ENCODE assay signal across 2 cellular contexts in the genomic region with DNA sequence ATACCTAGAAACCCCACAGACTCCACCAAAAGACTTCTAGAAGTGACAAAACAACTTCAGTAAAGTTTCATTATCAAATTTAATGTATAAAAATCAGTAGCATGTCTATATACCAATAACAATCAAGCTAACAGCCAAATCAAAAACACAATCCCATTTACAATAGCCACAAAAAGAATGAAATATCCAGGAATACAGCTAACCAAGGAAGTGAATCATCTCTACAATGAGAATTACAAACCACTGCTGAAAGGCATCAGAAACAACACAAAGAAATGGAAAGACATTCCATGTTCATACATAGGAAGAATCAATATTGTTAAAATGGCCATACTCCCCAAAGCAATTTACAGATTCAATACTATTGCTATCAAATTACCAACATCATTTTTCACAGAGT.
TF ChIP-seq lines count a peak whose summit lies in the region.

No MANE protein-coding gene starts in this region.

TF ChIP-seq in endothelial cell of umbilical vein, 7 proteins besides CTCF, POLR2A, EP300 and RAD21:
- TF ChIP-seq JUN (IDR thresholded peaks at IDR 0.05; ENCODE audit: borderline replicate concordance, insufficient read depth, insufficient read length, low read depth) (peak; percentile 68), POLR2AphosphoS5 (IDR thresholded peaks at IDR 0.05; ENCODE audit: insufficient read depth, low read depth, low read length) (no peak), FOS (IDR thresholded peaks at IDR 0.05; ENCODE audit: borderline replicate concordance, insufficient read depth, low read length) (peak; percentile 76), EZH2 (IDR thresholded peaks at IDR 0.05; ENCODE audit: borderline replicate concordance, low read depth, low read length, severe bottlenecking) (no peak), GATA2 (IDR thresholded peaks at IDR 0.05; ENCODE audit: insufficient read depth, insufficient read length, low read depth, low read length) (no peak)

TF ChIP-seq in GM12891, 5 proteins besides CTCF, POLR2A, EP300 and RAD21:
- TF ChIP-seq TAF1 (IDR thresholded peaks at IDR 0.05; ENCODE audit: low read depth, low read length): no peak
- no peak for TF ChIP-seq PAX5 (IDR thresholded peaks at IDR 0.05; ENCODE audit: insufficient read depth, low read length, severe bottlenecking)
- no peak for TF ChIP-seq SPI1 (IDR thresholded peaks at IDR 0.05; ENCODE audit: low read depth, low read length)
- no peak for TF ChIP-seq POU2F2 (IDR thresholded peaks at IDR 0.05; ENCODE audit: low read depth, low read length)
- no peak for TF ChIP-seq POLR2AphosphoS5 (IDR thresholded peaks at IDR 0.05; ENCODE audit: low read depth, low read length)
